8 cellular contexts compared by ENCODE assay signal in genomic region chr2:240563231-240563630, GRCh38. TPM values are rescaled to one million over a fixed set of nuclear protein-coding genes. Genes with fewer than 3 reads are reported as not detected.
DNase-seq lines count a peak whose midpoint lies in the region; ATAC-seq and TF ChIP-seq lines count a peak whose summit lies in the region.
"Not testable (repeated sequence)": the region's sequence is repeated elsewhere in the genome, so short reads cannot be mapped to it uniquely, and the experiment has no call there.

No MANE protein-coding gene starts in this region.

- H3K4me1 ChIP-seq in RWPE2 (ENCODE audit: insufficient read depth, poor library complexity, severe bottlenecking) (peaks cover 32% of the 10 kb centered on the region), ovary (ENCODE audit: insufficient read depth) (peaks cover 19% of the 10 kb centered on the region), testis (peaks cover 43% of the 10 kb centered on the region)

- intact Hi-C loops in CD4-positive, alpha-beta T cell (cut with DNase I, micrococcal nuclease): loop anchor here (5.0 to 10.0 kb wide), 7 partner anchors 48 to 1322 kb away; partner anchors contain the start of genes COPS9 (in 1 of the 2), GPC1 (in 1 of the 2), HDAC4 (in 1 of the 2) and HDLBP (in 1 of the 2)
- intact Hi-C loops in activated CD8-positive, alpha-beta T cell treated with anti-CD3 and anti-CD28 coated beads for 36 hours (cut with micrococcal nuclease); testis (cut with DNase I; ENCODE audit: low total_unique reads): not testable (repeated sequence)
- intact Hi-C loops in activated naive CD4-positive, alpha-beta T cell treated with anti-CD3 and anti-CD28 coated beads for 36 hours (cut with micrococcal nuclease): loop anchor here (5.0 to 10.0 kb wide), 3 partner anchors 539 to 1322 kb away; partner anchors contain the start of genes ATG4B, MTERF4 and THAP4
- intact Hi-C loops in ovary (cut with DNase I): loop anchor here in 2 of 4 donors (5.0 to 10.0 kb wide), 3 partner anchors 126 to 1158 kb away; partner anchors contain the start of genes GPC1 (in 1 of the 2) and HDAC4 (in 1 of the 2)

- CTCF ChIA-PET in CD4-positive, alpha-beta T cell (lab: Charles Lee): interaction anchor here (5.3 to 6.0 kb wide), 2 partner anchors 17 to 23 kb away, joined by 34 to 40 read pairs; partner anchors contain the start of gene CAPN10
- CTCF ChIA-PET in activated CD8-positive, alpha-beta T cell treated with anti-CD3 and anti-CD28 coated beads for 36 hours (lab: Charles Lee): interaction anchor here (1.9 to 5.3 kb wide), 3 partner anchors 17 to 49 kb away, joined by 9 to 37 read pairs (median 22); partner anchors contain the start of gene CAPN10
- CTCF ChIA-PET in activated naive CD4-positive, alpha-beta T cell treated with anti-CD3 and anti-CD28 coated beads for 36 hours (lab: Charles Lee): interaction anchor here (0.7 to 1.8 kb wide), 3 partner anchors 23 to 59 kb away, joined by 3 to 6 read pairs (median 4); partner anchors contain the start of gene CAPN10

- 92 to 95% (median 95%) methylated on average over 17 of the region's 17 CpGs for WGBS in ovary, 3 donors
- 84 to 85% methylated on average over 17 of the region's 17 CpGs for WGBS in testis, 2 donors

- not testable (repeated sequence) for H3K36me3 ChIP-seq in RWPE2 (ENCODE audit: low read depth); ovary; testis (ENCODE audit: low read depth, missing control alignments)

- H3K4me3 ChIP-seq in RWPE2 (ENCODE audit: severe bottlenecking); ovary; testis: not testable (repeated sequence)

- peak overlapping the region; percentile 98 for H3K27ac Mint-ChIP-seq in CD4-positive, alpha-beta T cell
- peak overlapping the region; percentile 91 for H3K27ac Mint-ChIP-seq in activated CD8-positive, alpha-beta T cell treated with anti-CD3 and anti-CD28 coated beads for 36 hours
- peak overlapping the region; percentile 99 for H3K27ac Mint-ChIP-seq in activated naive CD4-positive, alpha-beta T cell treated with anti-CD3 and anti-CD28 coated beads for 36 hours
- not testable (repeated sequence) for H3K27ac Mint-ChIP-seq in chondrocyte (ENCODE audit: unreplicated experiment)
- H3K27ac Mint-ChIP-seq in memory B cell: peak overlapping the region; percentile 24

- not testable (repeated sequence) for H3K27me3 ChIP-seq in CD4-positive, alpha-beta T cell (ENCODE audit: control insufficient read depth, insufficient read depth, low read length); RWPE2 (ENCODE audit: insufficient read depth, poor library complexity, severe bottlenecking); ovary; testis

- not testable (repeated sequence) for TF ChIP-seq EP300 in ovary (IDR thresholded peaks at IDR 0.05)

- ATAC-seq in CD4-positive, alpha-beta T cell (ENCODE audit: poor library complexity); RWPE2 (ENCODE audit: low read depth); activated CD8-positive, alpha-beta T cell treated with anti-CD3 and anti-CD28 coated beads for 36 hours; memory B cell (ENCODE audit: low read depth): not testable (repeated sequence)

- TF ChIP-seq CTCF in CD4-positive, alpha-beta T cell (IDR thresholded peaks at IDR 0.05); RWPE2 (IDR thresholded peaks at IDR 0.05; ENCODE audit: poor library complexity, severe bottlenecking); activated CD8-positive, alpha-beta T cell treated with anti-CD3 and anti-CD28 coated beads for 36 hours (IDR thresholded peaks at IDR 0.05); chondrocyte (IDR thresholded peaks at IDR 0.05); ovary (IDR thresholded peaks at IDR 0.05); testis (IDR thresholded peaks at IDR 0.05): not testable (repeated sequence)

- TF ChIP-seq POLR2A in ovary (IDR thresholded peaks at IDR 0.05); testis (IDR thresholded peaks at IDR 0.05): not testable (repeated sequence)

- H3K4me3 Mint-ChIP-seq in CD4-positive, alpha-beta T cell: peak overlapping the region; percentile 96
- not testable (repeated sequence) for H3K4me3 Mint-ChIP-seq in activated CD8-positive, alpha-beta T cell treated with anti-CD3 and anti-CD28 coated beads for 36 hours; activated naive CD4-positive, alpha-beta T cell treated with anti-CD3 and anti-CD28 coated beads for 36 hours; chondrocyte (ENCODE audit: unreplicated experiment); memory B cell

- peaks cover 87% of the 10 kb centered on the region for H3K4me1 Mint-ChIP-seq in CD4-positive, alpha-beta T cell (ENCODE audit: low read depth)
- H3K4me1 Mint-ChIP-seq in activated CD8-positive, alpha-beta T cell treated with anti-CD3 and anti-CD28 coated beads for 36 hours (ENCODE audit: low read depth): peaks cover 58% of the 10 kb centered on the region
- peaks cover 60% of the 10 kb centered on the region for H3K4me1 Mint-ChIP-seq in activated naive CD4-positive, alpha-beta T cell treated with anti-CD3 and anti-CD28 coated beads for 36 hours (ENCODE audit: low read depth)
- peaks cover 49% of the 10 kb centered on the region for H3K4me1 Mint-ChIP-seq in chondrocyte (ENCODE audit: low read depth)
- H3K4me1 Mint-ChIP-seq in memory B cell: peaks cover 47% of the 10 kb centered on the region

- peaks cover 65% of the 10 kb centered on the region for H3K36me3 Mint-ChIP-seq in CD4-positive, alpha-beta T cell (ENCODE audit: low read depth)
- peaks cover 56% of the 10 kb centered on the region for H3K36me3 Mint-ChIP-seq in activated CD8-positive, alpha-beta T cell treated with anti-CD3 and anti-CD28 coated beads for 36 hours (ENCODE audit: low read depth)
- H3K36me3 Mint-ChIP-seq in activated naive CD4-positive, alpha-beta T cell treated with anti-CD3 and anti-CD28 coated beads for 36 hours (ENCODE audit: low read depth): peaks cover 33% of the 10 kb centered on the region
- not testable (repeated sequence) for H3K36me3 Mint-ChIP-seq in chondrocyte (ENCODE audit: low read depth)
- peaks cover 13% of the 10 kb centered on the region for H3K36me3 Mint-ChIP-seq in memory B cell

- H3K27ac ChIP-seq in CD4-positive, alpha-beta T cell (ENCODE audit: low read depth, low read length); RWPE2 (ENCODE audit: poor library complexity, severe bottlenecking); ovary; testis: not testable (repeated sequence)

- not testable (repeated sequence) for DNase-seq in CD4-positive, alpha-beta T cell; activated CD8-positive, alpha-beta T cell treated with anti-CD3 and anti-CD28 coated beads for 36 hours; activated naive CD4-positive, alpha-beta T cell treated with anti-CD3 and anti-CD28 coated beads for 36 hours
- DNase-seq in RWPE2 (ENCODE audit: low spot score): peak; percentile 24
- DNase-seq in chondrocyte (ENCODE audit: low spot score): peak; percentile 37
- peak in 1 of 2 donors; percentile 9 for DNase-seq in memory B cell (ENCODE audit: low spot score in 2 of 2)
- peak in 3 of 5 donors; percentile 27 to 40 (median 29) for DNase-seq in ovary
- DNase-seq in testis: peak; percentile 13

- H3K27me3 Mint-ChIP-seq in CD4-positive, alpha-beta T cell; activated CD8-positive, alpha-beta T cell treated with anti-CD3 and anti-CD28 coated beads for 36 hours; activated naive CD4-positive, alpha-beta T cell treated with anti-CD3 and anti-CD28 coated beads for 36 hours (ENCODE audit: low read depth); chondrocyte (ENCODE audit: low read depth); memory B cell: not testable (repeated sequence)

- not testable (repeated sequence) for H3K9me3 Mint-ChIP-seq in CD4-positive, alpha-beta T cell; activated CD8-positive, alpha-beta T cell treated with anti-CD3 and anti-CD28 coated beads for 36 hours; activated naive CD4-positive, alpha-beta T cell treated with anti-CD3 and anti-CD28 coated beads for 36 hours; chondrocyte (ENCODE audit: low read depth); memory B cell

- not testable (repeated sequence) for H3K9me3 ChIP-seq in CD4-positive, alpha-beta T cell (ENCODE audit: control insufficient read depth, low read length); RWPE2 (ENCODE audit: severe bottlenecking); ovary; testis

- POLR2A ChIA-PET in CD4-positive, alpha-beta T cell (lab: Charles Lee): interaction anchor here (0.8 to 7.3 kb wide), 3 partner anchors 23 to 59 kb away, joined by 3 to 224 read pairs (median 5); partner anchors contain the start of gene CAPN10
- POLR2A ChIA-PET in activated CD8-positive, alpha-beta T cell treated with anti-CD3 and anti-CD28 coated beads for 36 hours (lab: Charles Lee): interaction anchor here (0.6 to 13.3 kb wide), 3 partner anchors 17 to 799 kb away, joined by 3 to 118 read pairs (median 5); partner anchors contain the start of gene CAPN10

RNA-seq across cellular contexts. Expression of gene DUSP28, which starts 3.1 kb away (rescaled TPM):
- total RNA-seq in CD4-positive, alpha-beta T cell: 10 to 100 TPM; 18.3 to 18.9 TPM
- 1 to 10 TPM; 4.5 to 6.2 TPM for total RNA-seq in activated CD8-positive, alpha-beta T cell treated with anti-CD3 and anti-CD28 coated beads for 36 hours
- total RNA-seq in activated naive CD4-positive, alpha-beta T cell treated with anti-CD3 and anti-CD28 coated beads for 36 hours: 1 to 10 TPM; 5.1 to 5.6 TPM
- total RNA-seq in chondrocyte: 3.4 to 4.7 TPM (median 3.7 TPM) in 3 replicates
- 1 to 10 TPM; 2.7 to 9.9 (median 4.3) TPM for total RNA-seq in ovary
- polyA plus RNA-seq in ovary: 1 to 10 TPM; 4.0 to 5.3 TPM
- total RNA-seq in testis: 10 to 100 TPM; 24.7 to 37.6 TPM
- 19.3 TPM for polyA plus RNA-seq in testis (ENCODE audit: insufficient read depth, low read depth, low replicate concordance)

RNA-seq across cellular contexts. Expression of gene RNPEPL1, which starts 5.1 kb away (rescaled TPM):
- 10 to 100 TPM; 73.0 to 78.8 TPM for total RNA-seq in CD4-positive, alpha-beta T cell
- 10 to 100 TPM; 39.1 to 40.5 TPM for total RNA-seq in activated CD8-positive, alpha-beta T cell treated with anti-CD3 and anti-CD28 coated beads for 36 hours
- 10 to 100 TPM; 40.3 to 44.3 TPM for total RNA-seq in activated naive CD4-positive, alpha-beta T cell treated with anti-CD3 and anti-CD28 coated beads for 36 hours
- total RNA-seq in chondrocyte (54.9 to 63.2 TPM (median 61.3 TPM) in 3 replicates), ovary (10 to 100 TPM; 15.1 to 25.2 (median 23.2) TPM), testis (10 to 100 TPM; 39.1 to 48.5 TPM)
- polyA plus RNA-seq in ovary (10 to 100 TPM in 1 of 2 donors, 1 to 10 TPM in 1; 3.5 to 27.3 TPM), testis (ENCODE audit: insufficient read depth, low read depth, low replicate concordance) (28.9 TPM)

RNA-seq across cellular contexts. Expression of gene ANKMY1, which starts 5.4 kb away (rescaled TPM):
- 10 to 100 TPM; 25.7 to 26.2 TPM for total RNA-seq in CD4-positive, alpha-beta T cell
- total RNA-seq in activated CD8-positive, alpha-beta T cell treated with anti-CD3 and anti-CD28 coated beads for 36 hours: 10 to 100 TPM; 14.5 to 18.6 TPM
- total RNA-seq in activated naive CD4-positive, alpha-beta T cell treated with anti-CD3 and anti-CD28 coated beads for 36 hours: 10 to 100 TPM; 17.0 to 17.4 TPM
- total RNA-seq in chondrocyte (9.5 to 20.6 TPM (median 10.8 TPM) in 3 replicates), ovary (10 to 100 TPM; 13.7 to 24.2 (median 21.6) TPM), testis (10 to 100 TPM; 57.3 to 75.7 TPM)
- polyA plus RNA-seq in ovary (10 to 100 TPM; 11.5 to 13.8 TPM), testis (ENCODE audit: insufficient read depth, low read depth, low replicate concordance) (92.5 TPM)

RNA-seq across cellular contexts. Expression of gene CAPN10, which starts 23.3 kb away (rescaled TPM):
- total RNA-seq in CD4-positive, alpha-beta T cell: 10 to 100 TPM; 40.6 to 42.1 TPM
- 10 to 100 TPM; 26.8 to 29.1 TPM for total RNA-seq in activated CD8-positive, alpha-beta T cell treated with anti-CD3 and anti-CD28 coated beads for 36 hours
- 10 to 100 TPM; 24.9 to 28.5 TPM for total RNA-seq in activated naive CD4-positive, alpha-beta T cell treated with anti-CD3 and anti-CD28 coated beads for 36 hours
- 22.0 to 29.4 TPM (median 22.7 TPM) in 3 replicates for total RNA-seq in chondrocyte
- total RNA-seq in ovary: 10 to 100 TPM; 15.5 to 34.3 (median 26.8) TPM
- polyA plus RNA-seq in ovary: 10 to 100 TPM in 1 of 2 donors, 1 to 10 TPM in 1; 2.2 to 21.7 TPM
- total RNA-seq in testis: 100 to 1,000 TPM in 1 of 2 donors, 10 to 100 TPM in 1; 66.5 to 104 TPM
- polyA plus RNA-seq in testis (ENCODE audit: insufficient read depth, low read depth, low replicate concordance): 29.8 TPM
